Comparison of ENCODE assay signal across 11 cellular contexts in genomic region chr10:93445978-93446720, GRCh38. TPM values are rescaled to one million over a fixed set of nuclear protein-coding genes. Genes with fewer than 3 reads are reported as not detected.
DNase-seq lines count a peak whose midpoint lies in the region; ATAC-seq, FAIRE-seq and TF ChIP-seq lines count a peak whose summit lies in the region.
"Had no signal": no experiment of that assay in that cellular context is flagged by ENCODE, and none has a peak within 500 bp of the region (broad histone marks: within the 10 kb centered on the region; RNA-seq: fewer than 3 reads in every experiment).

No MANE protein-coding gene starts in this region.

- H3K27me3 Mint-ChIP-seq in HFFc6 (ENCODE audit: insufficient read depth) = peaks cover 7% of the 10 kb centered on the region

- peak; percentile 18 for ATAC-seq in left lung
- no peak for ATAC-seq in GM19324 (IDR thresholded peaks at IDR 0.05; ENCODE audit: low FRiP score, unreplicated experiment)

- in situ Hi-C loops in brain microvascular endothelial cell (cut with HindIII; ENCODE audit: low pct_ligation_motif_present, low sequenced_read_pairs) = no loop called here

- WGBS in small intestine, 3 donors = 38 to 53% (median 50%) methylated on average over 7 of the region's 7 CpGs

- DNase-seq in HFFc6 (no peak), brain microvascular endothelial cell (peak; percentile 49), left lung (no peak), small intestine (peak; percentile 71), GM10266 (ENCODE audit: extremely low spot score) (no peak)
- no peak for DNase-seq in stimulated activated CD8-positive, alpha-beta memory T cell treated with anti-CD3 and anti-CD28 coated beads, Interleukin-4, amount 100 ng/mL, for 48 hours
- no peak for DNase-seq in stimulated activated CD4-positive, alpha-beta T cell treated with anti-CD3 and anti-CD28 coated beads, Interleukin-15, amount 100 ng/mL, for 24 hours
- DNase-seq: activated effector memory CD4-positive, alpha-beta T cell treated with Interleukin-2 at 50 U/mL for 16 hours; stimulated activated CD4-positive, alpha-beta T cell treated with anti-CD3 and anti-CD28 coated beads, Interleukin-1b, Interleukin-23, amount 100 ng/mL, for 48 hours had no signal

- intact Hi-C loops in left lung (cut with DNase I) = no loop called here

- peak overlapping the region; percentile 60 for H3K4me3 Mint-ChIP-seq in HFFc6

- peaks cover 77% of the 10 kb centered on the region for H3K36me3 Mint-ChIP-seq in HFFc6 (ENCODE audit: low read depth)

- FAIRE-seq in small intestine (lab: Jason Lieb, UNC) = no peak
- FAIRE-seq: GM18507 had no signal

- peaks cover 18 to 45% of the 10 kb centered on the region in 2 donors for H3K4me1 ChIP-seq in left lung
- H3K4me1 ChIP-seq in small intestine (ENCODE audit: control insufficient read depth in 2 of 2, insufficient read depth in 1 of 2, low read depth in 1 of 2, low read length in 1 of 2) = peaks cover 6 to 9% of the 10 kb centered on the region in 2 donors

- H3K27ac ChIP-seq in brain microvascular endothelial cell (peak overlapping the region; percentile 90), left lung (peak overlapping the region; percentile 80 to 85), small intestine (ENCODE audit: low read depth in 1 of 2, low read length in 1 of 2) (peak overlapping the region; percentile 24 to 92)

- no peaks in the 10 kb centered on the region for H3K9me3 ChIP-seq in left lung
- H3K9me3 ChIP-seq in small intestine (ENCODE audit: control insufficient read depth, low read depth) = no peaks in the 10 kb centered on the region

- no peaks in the 10 kb centered on the region for H3K27me3 ChIP-seq in brain microvascular endothelial cell (replicated peaks)
- no peaks in the 10 kb centered on the region for H3K27me3 ChIP-seq in left lung
- no peaks in the 10 kb centered on the region for H3K27me3 ChIP-seq in small intestine (ENCODE audit: control insufficient read depth in 2 of 2, insufficient read depth in 2 of 2, low read length in 2 of 2)

- H3K4me1 Mint-ChIP-seq in HFFc6 (ENCODE audit: low read depth) = peaks cover 76% of the 10 kb centered on the region

- H3K36me3 ChIP-seq in brain microvascular endothelial cell (replicated peaks) = peaks cover 54% of the 10 kb centered on the region
- H3K36me3 ChIP-seq in left lung = peaks cover 0 to 19% of the 10 kb centered on the region in 2 donors
- H3K36me3 ChIP-seq in small intestine (ENCODE audit: control insufficient read depth in 2 of 2, insufficient read depth in 2 of 2, low read length in 2 of 2) = no peaks in the 10 kb centered on the region

- no peak for TF ChIP-seq CTCF in HFFc6 (IDR thresholded peaks at IDR 0.05)
- no peak for TF ChIP-seq CTCF in brain microvascular endothelial cell (IDR thresholded peaks at IDR 0.05; ENCODE audit: low read depth, low read length, missing control alignments)
- no peak for TF ChIP-seq CTCF in left lung (IDR thresholded peaks at IDR 0.05)
- no peak for TF ChIP-seq CTCF in GM10266 (IDR thresholded peaks at IDR 0.05; ENCODE audit: control insufficient read depth, insufficient read depth, low read depth, missing control alignments)

- peak overlapping the region; percentile 97 for H3K27ac Mint-ChIP-seq in HFFc6

- H3K9me3 Mint-ChIP-seq in HFFc6 = no peaks in the 10 kb centered on the region

- H3K4me3 ChIP-seq in brain microvascular endothelial cell (ENCODE audit: low read depth, low read length) (no peak overlapping the region), left lung (no peak overlapping the region), small intestine (ENCODE audit: low read depth in 1 of 2, low read length in 2 of 2) (no peak overlapping the region)

RNA-seq across cellular contexts. Expression of gene MYOF, which starts 36.0 kb away (rescaled TPM):
- total RNA-seq in HFFc6 (2021; fragmentation: NEBNext Ultra II Directional; extraction: Animal tissue kit (Norgen Biotek cat#: 25700)) = 100 to 1,000 TPM; 401 to 553 (median 530) TPM
- total RNA-seq in left lung = 100 to 1,000 TPM; 241 to 295 TPM
- 10 to 100 TPM in 1 of 3 donors, 1 to 10 TPM in 2; 1.6 to 20.6 (median 2.0) TPM for polyA plus RNA-seq in small intestine

RNA-seq across cellular contexts. Expression of gene CEP55, which starts 50.3 kb away (rescaled TPM):
- 10 to 100 TPM; 21.6 to 55.3 (median 48.1) TPM for total RNA-seq in HFFc6 (2021; fragmentation: NEBNext Ultra II Directional; extraction: Animal tissue kit (Norgen Biotek cat#: 25700))
- total RNA-seq in left lung = 1 to 10 TPM; 3.4 to 9.5 TPM
- polyA plus RNA-seq in small intestine = 10 to 100 TPM in 1 of 3 donors, 1 to 10 TPM in 1, under 1 TPM in 1; 0.27 to 21.7 (median 1.1) TPM

Comparison
In these comparisons a context has a peak if more than half of its experiments do, and no peak if none do; other contexts are left out.
1. DNase-seq: peak in brain microvascular endothelial cell (single experiment) and small intestine (single experiment); none in HFFc6 (single experiment), left lung (0 of 2), GM10266 (single experiment), stimulated activated CD8-positive, alpha-beta memory T cell treated with anti-CD3 and anti-CD28 coated beads, Interleukin-4, amount 100 ng/mL, for 48 hours (single experiment) and stimulated activated CD4-positive, alpha-beta T cell treated with anti-CD3 and anti-CD28 coated beads, Interleukin-15, amount 100 ng/mL, for 24 hours (single experiment).
2. Peak in every context shown above with its lines, with median percentiles within 50 percentile points of each other: H3K27ac ChIP-seq.